Comparison of ENCODE assay signal across 9 cellular contexts in the genomic region with DNA sequence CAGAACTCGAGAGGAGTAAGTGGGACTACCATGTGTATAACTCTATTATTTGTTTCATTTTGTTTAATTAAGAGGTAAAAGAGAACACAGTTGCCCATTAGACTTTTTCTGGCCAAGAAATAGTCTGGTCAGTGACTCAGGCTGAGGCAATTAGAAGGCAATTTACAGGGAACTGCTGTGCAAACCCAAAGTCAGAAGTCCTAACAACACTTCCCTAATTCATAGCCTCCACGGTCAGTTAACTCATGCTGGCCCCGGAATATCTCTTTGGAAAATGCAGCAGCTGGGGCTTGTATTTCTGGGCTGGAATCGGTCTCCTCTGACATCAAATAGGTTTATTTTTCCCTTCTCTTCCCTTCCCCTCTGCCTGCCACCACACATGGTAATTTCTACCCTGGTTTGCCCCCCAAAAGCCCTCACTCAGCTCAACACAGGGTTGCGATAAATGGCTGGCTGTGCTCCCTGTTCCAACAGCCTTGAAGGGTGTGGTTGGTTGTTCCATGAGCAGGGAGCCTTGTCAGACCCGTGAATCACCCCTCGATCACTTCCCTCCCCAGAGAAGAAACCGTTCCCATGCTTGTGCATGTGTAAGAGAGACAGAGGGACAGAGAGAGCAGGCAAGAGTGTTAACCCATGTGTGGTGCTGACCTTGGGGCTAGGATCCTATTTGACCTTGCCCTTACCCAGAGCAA. TPM values are rescaled to one million over a fixed set of nuclear protein-coding genes. Genes with fewer than 3 reads are reported as not detected.
DNase-seq lines count a peak whose midpoint lies in the region; ATAC-seq and TF ChIP-seq lines count a peak whose summit lies in the region.
"Had no signal": no experiment of that assay in that cellular context is flagged by ENCODE, and none has a peak within 500 bp of the region (broad histone marks: within the 10 kb centered on the region; RNA-seq: fewer than 3 reads in every experiment).

No MANE protein-coding gene starts in this region.

- no peaks in the 10 kb centered on the region; a peak in 1 of 5 replicates for H3K9me3 Mint-ChIP-seq in H9

- WGBS in H9 (ENCODE audit: extremely low coverage, insufficient read length, low lambda C conversion rate), result no CpG with 5 or more reads among the region's 8 CpGs

- no peaks in the 10 kb centered on the region; the same call in 1 of the 2 replicates for H3K27me3 ChIP-seq in H9 (ENCODE audit: insufficient read depth, low read length)

- H3K27ac ChIP-seq in H9 (ENCODE audit: insufficient read length, low read depth, low read length), result no peak overlapping the region

- no peak overlapping the region for H4K5ac ChIP-seq in H9 (ENCODE audit: insufficient read length, low read depth, low read length)

- no peak overlapping the region; a peak in 1 of 5 replicates for H3K4me3 Mint-ChIP-seq in H9

- no peak overlapping the region for H3K56ac ChIP-seq in H9 (ENCODE audit: insufficient read length, low read depth, low read length)

- peaks cover 32% of the 10 kb centered on the region for H3K27me3 Mint-ChIP-seq in H9 (ENCODE audit: low read depth)
- H3K27me3 Mint-ChIP-seq: progenitor cell of endocrine pancreas had no signal

- no peak overlapping the region for H3T11ph ChIP-seq in H9 (ENCODE audit: low read length)

- no peak overlapping the region for H2BK20ac ChIP-seq in H9 (ENCODE audit: low read depth, low read length, poor library complexity, severe bottlenecking)

- H2BK12ac ChIP-seq in H9 (ENCODE audit: insufficient read length, low read depth, low read length), result no peak overlapping the region

- no peak overlapping the region for H4K8ac ChIP-seq in H9 (replicated peaks; ENCODE audit: insufficient read length, low read depth, low read length)

- H3K23me2 ChIP-seq in H9 (ENCODE audit: insufficient read length, low read depth, low read length, poor library complexity, severe bottlenecking), result peaks cover 9% of the 10 kb centered on the region

- no peak overlapping the region for H2BK5ac ChIP-seq in H9 (ENCODE audit: insufficient read length, low read length)

- intact Hi-C loops in Right ventricle myocardium inferior (cut with DNase I), result loop anchor here (5.0 kb wide), 2 partner anchors 33 to 78 kb away; no protein-coding TSS in a partner anchor
- intact Hi-C loops in cardiac septum (cut with DNase I), result loop anchor here (5.0 kb wide), 3 partner anchors 33 to 93 kb away; no protein-coding TSS in a partner anchor

- no peaks in the 10 kb centered on the region for H3K79me2 ChIP-seq in H9 (ENCODE audit: insufficient read depth, low read length)

- H3K18ac ChIP-seq in H9 (ENCODE audit: insufficient read length, low read depth, low read length), result no peak overlapping the region

- no peak overlapping the region for H3K14ac ChIP-seq in H9 (ENCODE audit: insufficient read depth, low read length)

- H3K4me1 Mint-ChIP-seq in H9, result peaks cover 28 to 33% of the 10 kb centered on the region in 2 experiments

- H3K23ac ChIP-seq in H9 (ENCODE audit: insufficient read length, low read depth, low read length), result no peak overlapping the region

- TF ChIP-seq CTCF in H9 (conservative IDR thresholded peaks at IDR 0.05), result no peak

- no peak overlapping the region for H3K4ac ChIP-seq in H9 (ENCODE audit: low read depth, low read length)

- no peaks in the 10 kb centered on the region for H3K79me1 ChIP-seq in H9 (ENCODE audit: insufficient read depth, low read depth, low read length, poor library complexity, severe bottlenecking)

- no peaks in the 10 kb centered on the region for H4K20me1 ChIP-seq in H9 (ENCODE audit: control insufficient read depth, insufficient read depth, insufficient read length)

- H3K9me3 ChIP-seq in H9 (ENCODE audit: control insufficient read depth, low read depth, low read length), result no peaks in the 10 kb centered on the region

- no peak overlapping the region for H2AFZ ChIP-seq in H9 (ENCODE audit: low read length)

- no peak overlapping the region for H3K4me2 ChIP-seq in H9 (ENCODE audit: insufficient read depth, insufficient read length, low read length)

- no peaks in the 10 kb centered on the region; a peak in 1 of 7 replicates for H3K36me3 Mint-ChIP-seq in H9 (ENCODE audit: insufficient read depth in 1 of 3, low read depth in 3 of 3)

- no peak overlapping the region for H3K9ac ChIP-seq in H9 (ENCODE audit: extremely low read depth, insufficient read length, low read length)

- no peak overlapping the region for H4K91ac ChIP-seq in H9 (ENCODE audit: insufficient read length, low read depth, low read length)

- H2AK5ac ChIP-seq in H9 (ENCODE audit: insufficient read length, low read length), result no peak overlapping the region

- H3K27ac Mint-ChIP-seq in H9, result no peak overlapping the region
- H3K27ac Mint-ChIP-seq: progenitor cell of endocrine pancreas had no signal

- H2BK15ac ChIP-seq in H9 (ENCODE audit: low read depth, low read length), result no peak overlapping the region

- ATAC-seq in Right ventricle myocardium inferior (peak; percentile 32), GM18520 (IDR thresholded peaks at IDR 0.05; ENCODE audit: unreplicated experiment) (no peak)

- no peaks in the 10 kb centered on the region for H3K4me1 ChIP-seq in H9 (ENCODE audit: insufficient read depth, low read length)

- DNase-seq in Right ventricle myocardium inferior (ENCODE audit: missing footprints) (no peak), cardiac septum (ENCODE audit: low spot score) (no peak), dedifferentiated amniotic fluid mesenchymal stem cell (ENCODE audit: extremely low spot score) (peak; percentile 45), lung microvascular endothelial cell (ENCODE audit: low read depth in 2 of 2) (peak; percentile 38 to 94), H9 (no peak), NCI-H146 (lab: John Stamatoyannopoulos, UW) (no peak), DMS 273 treated with DMSO at 0.1 percent for 48 hours (lab: John Stamatoyannopoulos, UW) (no peak)

- no peak overlapping the region for H2BK120ac ChIP-seq in H9 (ENCODE audit: low read depth, low read length, poor library complexity, severe bottlenecking)

RNA-seq across cellular contexts. Expression of a gene that starts 5.3 kb away (rescaled TPM):
- total RNA-seq in Right ventricle myocardium inferior (28.7 TPM), cardiac septum (45.0 TPM), lung microvascular endothelial cell (0.99 and 2.0 TPM in 2 replicates), H9 (2021) (4.5 and 4.7 TPM in 2 replicates)

Comparison
In these comparisons a context has a peak if more than half of its experiments do, and no peak if none do; other contexts are left out.
1. DNase-seq: peak in dedifferentiated amniotic fluid mesenchymal stem cell (single experiment) and lung microvascular endothelial cell (2 of 2); none in Right ventricle myocardium inferior (single experiment), cardiac septum (single experiment), H9 (single experiment), NCI-H146 (single experiment) and DMS 273 treated with DMSO at 0.1 percent for 48 hours (single experiment).